In genomic region chr2:127649100-127649611, GRCh38 we compare ENCODE assay signal across 11 cellular contexts. TPM values are rescaled to one million over a fixed set of nuclear protein-coding genes. Genes with fewer than 3 reads are reported as not detected.
DNase-seq lines count a peak whose midpoint lies in the region; ATAC-seq and TF ChIP-seq lines count a peak whose summit lies in the region.
"Had no signal": no experiment of that assay in that cellular context is flagged by ENCODE, and none has a peak within 500 bp of the region (broad histone marks: within the 10 kb centered on the region; RNA-seq: fewer than 3 reads in every experiment).

No MANE protein-coding gene starts in this region.

- DNase-seq in activated T-cell treated with anti-CD3 and anti-CD28 coated beads, Interleukin-2, amount 50 U/mL, for 4 hours = no peak
- no peak for DNase-seq in activated T-cell treated with anti-CD3 and anti-CD28 coated beads, Interleukin-2, amount 50 U/mL, for 24 hours
- DNase-seq in WTC11 (ENCODE audit: low spot score) (no peak), lower lobe of right lung (peak; percentile 51), tibial nerve (ENCODE audit: low spot score in 2 of 2) (no peak), NCI-H187 (lab: John Stamatoyannopoulos, UW) (no peak), GM13976 (ENCODE audit: low spot score) (no peak)
- no peak for DNase-seq in activated CD4-positive, alpha-beta T cell treated with anti-CD3 and anti-CD28 coated beads, Interleukin-2, amount 10 ng/mL, durations not matched to agents 24 days and 14 days

- ATAC-seq in activated T-cell treated with anti-CD3 and anti-CD28 coated beads, Interleukin-2, amount 50 U/mL, for 4 hours = peak; percentile 35 to 51
- peak; percentile 12 for ATAC-seq in WTC11
- peak in 1 of 2 donors; percentile 78 for ATAC-seq in lower lobe of right lung

- H3K4me3 ChIP-seq in lower lobe of right lung (no peak overlapping the region), tibial nerve (peak overlapping the region in 2 of 4 donors; percentile 7 to 27)
- H3K4me3 ChIP-seq: smooth muscle cell had no signal

- no peak for TF ChIP-seq EP300 in tibial nerve (IDR thresholded peaks at IDR 0.05)

- H3K27me3 ChIP-seq in lower lobe of right lung (ENCODE audit: low read depth) (no peaks in the 10 kb centered on the region), tibial nerve (no peaks in the 10 kb centered on the region)

- no peak for TF ChIP-seq POLR2A in tibial nerve (IDR thresholded peaks at IDR 0.05)

- WGBS in tibial nerve, 2 donors = 31 to 53% methylated on average over 5 to 8 of the region's 12 CpGs

- H3K36me3 Mint-ChIP-seq in activated T-cell treated with anti-CD3 and anti-CD28 coated beads, Interleukin-2, amount 50 U/mL, for 4 hours (ENCODE audit: insufficient read depth) = no peaks in the 10 kb centered on the region
- H3K36me3 Mint-ChIP-seq in activated T-cell treated with anti-CD3 and anti-CD28 coated beads, Interleukin-2, amount 50 U/mL, for 24 hours (ENCODE audit: low read depth) = no peaks in the 10 kb centered on the region
- H3K36me3 Mint-ChIP-seq in WTC11 = no peaks in the 10 kb centered on the region
- no peaks in the 10 kb centered on the region for H3K36me3 Mint-ChIP-seq in activated CD4-positive, alpha-beta T cell treated with anti-CD3 and anti-CD28 coated beads, Interleukin-2, amount 10 ng/mL, durations not matched to agents 24 days and 14 days (ENCODE audit: low read depth)

- intact Hi-C loops in lower lobe of right lung (cut with DNase I) = no loop called here
- intact Hi-C loops in activated CD4-positive, alpha-beta T cell treated with anti-CD3 and anti-CD28 coated beads, Interleukin-2, amount 10 ng/mL, durations not matched to agents 24 days and 14 days (cut with micrococcal nuclease) = loop anchor here (1.0 to 5.0 kb wide), 3 partner anchors 58 to 452 kb away; partner anchors contain the start of gene IWS1

- H3K4me1 Mint-ChIP-seq in activated T-cell treated with anti-CD3 and anti-CD28 coated beads, Interleukin-2, amount 50 U/mL, for 4 hours (ENCODE audit: low read depth) = peaks cover 14% of the 10 kb centered on the region
- H3K4me1 Mint-ChIP-seq in activated T-cell treated with anti-CD3 and anti-CD28 coated beads, Interleukin-2, amount 50 U/mL, for 24 hours (ENCODE audit: low read depth) = peaks cover 11% of the 10 kb centered on the region
- H3K4me1 Mint-ChIP-seq in WTC11 = peaks cover 9% of the 10 kb centered on the region
- peaks cover 7% of the 10 kb centered on the region for H3K4me1 Mint-ChIP-seq in activated CD4-positive, alpha-beta T cell treated with anti-CD3 and anti-CD28 coated beads, Interleukin-2, amount 10 ng/mL, durations not matched to agents 24 days and 14 days

- in situ Hi-C loops in GM13976 (cut with MboI; ENCODE audit: low sequenced_read_pairs, unreplicated experiment) = no loop called here

- H3K27ac Mint-ChIP-seq in activated T-cell treated with anti-CD3 and anti-CD28 coated beads, Interleukin-2, amount 50 U/mL, for 24 hours = no peak overlapping the region
- H3K27ac Mint-ChIP-seq in WTC11 = no peak overlapping the region
- H3K27ac Mint-ChIP-seq in activated CD4-positive, alpha-beta T cell treated with anti-CD3 and anti-CD28 coated beads, Interleukin-2, amount 10 ng/mL, durations not matched to agents 24 days and 14 days = no peak overlapping the region

- H3K27ac ChIP-seq in lower lobe of right lung (peak overlapping the region; percentile 51), tibial nerve (peak overlapping the region; percentile 75 to 92 (median 86))
- H3K27ac ChIP-seq: epithelial cell of prostate, WERI-Rb-1 had no signal

- H3K9me3 ChIP-seq in lower lobe of right lung (no peaks in the 10 kb centered on the region), tibial nerve (no peaks in the 10 kb centered on the region)

- POLR2A ChIA-PET in WTC11 (lab: Charles Lee) = no interaction called here

- H3K4me3 Mint-ChIP-seq in activated T-cell treated with anti-CD3 and anti-CD28 coated beads, Interleukin-2, amount 50 U/mL, for 4 hours = no peak overlapping the region
- no peak overlapping the region for H3K4me3 Mint-ChIP-seq in activated T-cell treated with anti-CD3 and anti-CD28 coated beads, Interleukin-2, amount 50 U/mL, for 24 hours
- no peak overlapping the region for H3K4me3 Mint-ChIP-seq in WTC11
- H3K4me3 Mint-ChIP-seq in activated CD4-positive, alpha-beta T cell treated with anti-CD3 and anti-CD28 coated beads, Interleukin-2, amount 10 ng/mL, durations not matched to agents 24 days and 14 days = no peak overlapping the region

- no peak for TF ChIP-seq CTCF in WTC11 (IDR thresholded peaks at IDR 0.05)
- no peak for TF ChIP-seq CTCF in lower lobe of right lung (IDR thresholded peaks at IDR 0.05)
- TF ChIP-seq CTCF in tibial nerve (IDR thresholded peaks at IDR 0.05) = no peak
- no peak for TF ChIP-seq CTCF in GM13976 (IDR thresholded peaks at IDR 0.05; ENCODE audit: borderline replicate concordance, control extremely low read depth, extremely low read depth, insufficient read depth, missing control alignments)

- H3K4me1 ChIP-seq in lower lobe of right lung = peaks cover 59% of the 10 kb centered on the region
- H3K4me1 ChIP-seq in tibial nerve = peaks cover 0 to 89% (median 40%) of the 10 kb centered on the region in 4 donors

- H3K36me3 ChIP-seq in lower lobe of right lung (peaks cover 18% of the 10 kb centered on the region), tibial nerve (peaks cover 0 to 3% (median 0%) of the 10 kb centered on the region in 3 donors)
- H3K36me3 ChIP-seq: WERI-Rb-1 had no signal

- no peaks in the 10 kb centered on the region for H3K27me3 Mint-ChIP-seq in activated T-cell treated with anti-CD3 and anti-CD28 coated beads, Interleukin-2, amount 50 U/mL, for 4 hours (ENCODE audit: low read depth)
- no peaks in the 10 kb centered on the region for H3K27me3 Mint-ChIP-seq in activated T-cell treated with anti-CD3 and anti-CD28 coated beads, Interleukin-2, amount 50 U/mL, for 24 hours
- H3K27me3 Mint-ChIP-seq in WTC11 (ENCODE audit: low read depth) = peaks cover 2% of the 10 kb centered on the region; the same call in 1 of the 2 replicates
- no peaks in the 10 kb centered on the region for H3K27me3 Mint-ChIP-seq in activated CD4-positive, alpha-beta T cell treated with anti-CD3 and anti-CD28 coated beads, Interleukin-2, amount 10 ng/mL, durations not matched to agents 24 days and 14 days

- CTCF ChIA-PET in WTC11 (lab: Charles Lee) = interaction anchor here (1.0 to 4.3 kb wide), 16 partner anchors 10 to 123 kb away, joined by 3 to 120 read pairs (median 6); partner anchors contain the start of genes IWS1 and LIMS2

- no peaks in the 10 kb centered on the region for H3K9me3 Mint-ChIP-seq in activated T-cell treated with anti-CD3 and anti-CD28 coated beads, Interleukin-2, amount 50 U/mL, for 4 hours
- no peaks in the 10 kb centered on the region for H3K9me3 Mint-ChIP-seq in activated T-cell treated with anti-CD3 and anti-CD28 coated beads, Interleukin-2, amount 50 U/mL, for 24 hours
- H3K9me3 Mint-ChIP-seq in WTC11 = no peaks in the 10 kb centered on the region
- H3K9me3 Mint-ChIP-seq in activated CD4-positive, alpha-beta T cell treated with anti-CD3 and anti-CD28 coated beads, Interleukin-2, amount 10 ng/mL, durations not matched to agents 24 days and 14 days = no peaks in the 10 kb centered on the region

TF ChIP-seq in WTC11, 78 proteins besides CTCF, POLR2A, EP300 and RAD21:
- TF ChIP-seq, protein P1, sequence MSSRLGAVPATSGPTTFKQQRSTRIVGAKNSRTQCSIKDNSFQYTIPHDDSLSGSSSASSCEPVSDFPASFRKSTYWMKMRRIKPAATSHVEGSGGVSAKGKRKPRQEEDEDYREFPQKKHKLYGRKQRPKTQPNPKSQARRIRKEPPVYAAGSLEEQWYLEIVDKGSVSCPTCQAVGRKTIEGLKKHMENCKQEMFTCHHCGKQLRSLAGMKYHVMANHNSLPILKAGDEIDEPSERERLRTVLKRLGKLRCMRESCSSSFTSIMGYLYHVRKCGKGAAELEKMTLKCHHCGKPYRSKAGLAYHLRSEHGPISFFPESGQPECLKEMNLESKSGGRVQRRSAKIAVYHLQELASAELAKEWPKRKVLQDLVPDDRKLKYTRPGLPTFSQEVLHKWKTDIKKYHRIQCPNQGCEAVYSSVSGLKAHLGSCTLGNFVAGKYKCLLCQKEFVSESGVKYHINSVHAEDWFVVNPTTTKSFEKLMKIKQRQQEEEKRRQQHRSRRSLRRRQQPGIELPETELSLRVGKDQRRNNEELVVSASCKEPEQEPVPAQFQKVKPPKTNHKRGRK (CRISPR knock-in tag; IDR thresholded peaks at IDR 0.05; ENCODE audit: borderline replicate concordance) = peak; percentile 90
- TF ChIP-seq KAT7 (CRISPR knock-in tag; IDR thresholded peaks at IDR 0.05; ENCODE audit: borderline replicate concordance) = no peak

RNA-seq across cellular contexts. Expression of gene GPR17, which starts 3.2 kb away (rescaled TPM):
- total RNA-seq in activated T-cell treated with anti-CD3 and anti-CD28 coated beads, Interleukin-2, amount 50 U/mL, for 4 hours = not detected
- total RNA-seq in WTC11 (2021) (not detected in 3 replicates), lower lobe of right lung (0.18 TPM), tibial nerve (1 to 10 TPM; 1.1 to 1.6 (median 1.2) TPM)
- not detected in 2 replicates for total RNA-seq in activated CD4-positive, alpha-beta T cell treated with anti-CD3 and anti-CD28 coated beads, Interleukin-2, amount 10 ng/mL, durations not matched to agents 24 days and 14 days
- total RNA-seq: smooth muscle cell had no signal

RNA-seq across cellular contexts. Expression of gene LIMS2, which starts 26.2 kb away (rescaled TPM):
- 1 to 10 TPM; 4.4 to 8.8 (median 5.2) TPM for total RNA-seq in activated T-cell treated with anti-CD3 and anti-CD28 coated beads, Interleukin-2, amount 50 U/mL, for 4 hours
- total RNA-seq in WTC11 (2021) (1.9 to 2.5 TPM (median 2.4 TPM) in 3 replicates), lower lobe of right lung (148 TPM), tibial nerve (100 to 1,000 TPM in 2 of 4 donors, 10 to 100 TPM in 2; 86.1 to 111 (median 98.1) TPM)
- total RNA-seq in activated CD4-positive, alpha-beta T cell treated with anti-CD3 and anti-CD28 coated beads, Interleukin-2, amount 10 ng/mL, durations not matched to agents 24 days and 14 days = 7.2 and 8.4 TPM in 2 replicates

RNA-seq across cellular contexts. Expression of gene SFT2D3, which starts 52.1 kb away (rescaled TPM):
- 1 to 10 TPM; 6.4 TPM for total RNA-seq in activated T-cell treated with anti-CD3 and anti-CD28 coated beads, Interleukin-2, amount 50 U/mL, for 4 hours
- total RNA-seq in WTC11 (2021) (9.2 to 10.5 TPM (median 9.8 TPM) in 3 replicates), lower lobe of right lung (7.4 TPM), tibial nerve (10 to 100 TPM; 10.7 to 13.6 (median 12.4) TPM)
- total RNA-seq in activated CD4-positive, alpha-beta T cell treated with anti-CD3 and anti-CD28 coated beads, Interleukin-2, amount 10 ng/mL, durations not matched to agents 24 days and 14 days = 5.9 and 6.3 TPM in 2 replicates
